11 cellular contexts compared by ENCODE assay signal in the genomic region with DNA sequence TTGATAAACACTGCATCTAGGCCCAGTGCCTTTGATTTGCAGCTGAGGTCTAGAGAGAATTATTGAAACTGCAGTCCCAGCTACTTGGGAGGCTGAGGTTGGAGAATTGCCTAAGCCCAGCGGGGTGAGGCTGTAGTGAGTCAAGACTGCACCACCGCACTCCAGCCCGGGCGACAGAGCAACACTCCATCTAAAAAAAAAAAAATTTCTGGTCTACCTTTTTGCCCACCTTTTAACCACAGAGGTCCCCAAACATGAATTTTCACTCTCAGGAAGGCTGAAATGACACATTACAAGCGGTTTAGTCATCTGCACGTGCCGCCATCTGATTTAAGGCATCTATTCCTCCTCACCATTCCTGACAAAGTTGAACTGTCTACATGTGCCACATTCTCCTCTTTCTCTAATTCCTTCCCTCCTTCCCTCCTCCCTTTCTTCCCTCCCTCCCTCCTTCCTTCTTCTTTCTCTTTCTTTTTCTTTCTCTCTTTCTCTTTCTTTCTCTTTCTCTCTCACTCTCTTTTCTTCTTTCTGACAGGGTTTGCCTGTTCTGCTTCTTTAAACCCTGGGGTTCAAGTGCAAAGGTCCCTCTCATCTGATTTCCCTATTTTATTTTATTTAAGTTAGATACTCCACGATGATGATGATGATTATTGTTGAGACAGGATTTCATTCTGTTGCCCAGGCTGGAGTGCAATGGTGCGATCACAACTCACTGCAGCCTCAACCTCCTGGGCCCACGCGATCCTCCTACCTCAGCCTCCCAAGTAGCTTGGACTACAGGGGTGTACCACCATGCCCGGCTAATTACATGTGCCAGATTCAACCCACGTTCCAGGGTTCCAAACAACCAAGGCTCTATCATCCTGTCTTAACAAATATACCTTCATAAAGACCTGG. TPM values are rescaled to one million over a fixed set of nuclear protein-coding genes. Genes with fewer than 3 reads are reported as not detected.
A peak's percentile ranks its signal among the peaks of the same experiment; 100 is the strongest.
DNase-seq lines count a peak whose midpoint lies in the region; ATAC-seq lines count a peak whose summit lies in the region.
"Had no signal": no experiment of that assay in that cellular context is flagged by ENCODE, and none has a peak within 500 bp of the region (broad histone marks: within the 10 kb centered on the region; RNA-seq: fewer than 3 reads in every experiment).

No MANE protein-coding gene starts in this region.

- H3K4me1 Mint-ChIP-seq in activated CD8-positive, alpha-beta memory T cell treated with anti-CD3 and anti-CD28 coated beads, Interleukin-2, amount 10 ng/mL, durations not matched to agents 7 days and 5 days = peaks cover 40% of the 10 kb centered on the region

- ATAC-seq in activated CD8-positive, alpha-beta memory T cell treated with anti-CD3 and anti-CD28 coated beads, Interleukin-2, amount 10 ng/mL, durations not matched to agents 7 days and 5 days = no peak
- ATAC-seq in stimulated activated naive CD8-positive, alpha-beta T cell treated with anti-CD3 and anti-CD28 coated beads, Interleukin-15, Interleukin-2, amounts not matched to agents 100 U/mL and 50 U/mL, for 24 hours = peak; percentile 48
- ATAC-seq in HG03139 (IDR thresholded peaks at IDR 0.05; ENCODE audit: unreplicated experiment) = no peak
- ATAC-seq in HG02970 (IDR thresholded peaks at IDR 0.05; ENCODE audit: low FRiP score, unreplicated experiment) = no peak

- CTCF ChIA-PET in activated CD8-positive, alpha-beta memory T cell treated with anti-CD3 and anti-CD28 coated beads, Interleukin-2, amount 10 ng/mL, durations not matched to agents 7 days and 5 days (lab: Charles Lee) = interaction anchor here (1.0 kb wide), 1 partner anchor 38 kb away, joined by 3 read pairs; no protein-coding TSS in a partner anchor

- H3K27ac Mint-ChIP-seq in activated CD8-positive, alpha-beta memory T cell treated with anti-CD3 and anti-CD28 coated beads, Interleukin-2, amount 10 ng/mL, durations not matched to agents 7 days and 5 days = peak overlapping the region; percentile 37
- H3K27ac Mint-ChIP-seq: type B pancreatic cell had no signal

- H3K9me3 Mint-ChIP-seq in activated CD8-positive, alpha-beta memory T cell treated with anti-CD3 and anti-CD28 coated beads, Interleukin-2, amount 10 ng/mL, durations not matched to agents 7 days and 5 days (ENCODE audit: low read depth) = no peaks in the 10 kb centered on the region

- peak overlapping the region; percentile 23 for H3K4me3 Mint-ChIP-seq in activated CD8-positive, alpha-beta memory T cell treated with anti-CD3 and anti-CD28 coated beads, Interleukin-2, amount 10 ng/mL, durations not matched to agents 7 days and 5 days
- H3K4me3 Mint-ChIP-seq: type B pancreatic cell had no signal

- DNase-seq in activated T-cell treated with anti-CD3 and anti-CD28 coated beads for 24 hours (ENCODE audit: low read depth) = peak; percentile 36
- no peak for DNase-seq in activated T-cell treated with anti-CD3 and anti-CD28 coated beads, Interleukin-2, amount 50 U/mL, for 1 hour
- DNase-seq in activated CD8-positive, alpha-beta memory T cell treated with anti-CD3 and anti-CD28 coated beads, Interleukin-2, amount 10 ng/mL, durations not matched to agents 7 days and 5 days = peak; percentile 67
- peak; percentile 3 for DNase-seq in kidney glomerular epithelial cell (lab: John Stamatoyannopoulos, UW)
- DNase-seq in stimulated activated naive CD8-positive, alpha-beta T cell treated with anti-CD3 and anti-CD28 coated beads, Interleukin-15, Interleukin-2, amounts not matched to agents 100 U/mL and 50 U/mL, for 24 hours = peak; percentile 53
- DNase-seq in mesenteric fat pad (ENCODE audit: low spot score) = no peak
- DNase-seq: NCI-H1694, OCI-M1 had no signal

- peaks cover 2% of the 10 kb centered on the region for H3K27me3 Mint-ChIP-seq in activated CD8-positive, alpha-beta memory T cell treated with anti-CD3 and anti-CD28 coated beads, Interleukin-2, amount 10 ng/mL, durations not matched to agents 7 days and 5 days
- H3K27me3 Mint-ChIP-seq: type B pancreatic cell had no signal

- peaks cover 8% of the 10 kb centered on the region for H3K36me3 Mint-ChIP-seq in activated CD8-positive, alpha-beta memory T cell treated with anti-CD3 and anti-CD28 coated beads, Interleukin-2, amount 10 ng/mL, durations not matched to agents 7 days and 5 days

RNA-seq across cellular contexts. Expression of a gene that starts 3.0 kb away (rescaled TPM):
- 100 to 1,000 TPM; 190 to 265 TPM for total RNA-seq in activated CD8-positive, alpha-beta memory T cell treated with anti-CD3 and anti-CD28 coated beads, Interleukin-2, amount 10 ng/mL, durations not matched to agents 7 days and 5 days
- 258 TPM for total RNA-seq in mesenteric fat pad

Comparison
In these comparisons a context has a peak if more than half of its experiments do, and no peak if none do; other contexts are left out.
1. DNase-seq: peak in activated T-cell treated with anti-CD3 and anti-CD28 coated beads for 24 hours (single experiment), activated CD8-positive, alpha-beta memory T cell treated with anti-CD3 and anti-CD28 coated beads, Interleukin-2, amount 10 ng/mL, durations not matched to agents 7 days and 5 days (single experiment), kidney glomerular epithelial cell (single experiment) and stimulated activated naive CD8-positive, alpha-beta T cell treated with anti-CD3 and anti-CD28 coated beads, Interleukin-15, Interleukin-2, amounts not matched to agents 100 U/mL and 50 U/mL, for 24 hours (single experiment); none in activated T-cell treated with anti-CD3 and anti-CD28 coated beads, Interleukin-2, amount 50 U/mL, for 1 hour (single experiment) and mesenteric fat pad (single experiment).